In the genomic region with DNA sequence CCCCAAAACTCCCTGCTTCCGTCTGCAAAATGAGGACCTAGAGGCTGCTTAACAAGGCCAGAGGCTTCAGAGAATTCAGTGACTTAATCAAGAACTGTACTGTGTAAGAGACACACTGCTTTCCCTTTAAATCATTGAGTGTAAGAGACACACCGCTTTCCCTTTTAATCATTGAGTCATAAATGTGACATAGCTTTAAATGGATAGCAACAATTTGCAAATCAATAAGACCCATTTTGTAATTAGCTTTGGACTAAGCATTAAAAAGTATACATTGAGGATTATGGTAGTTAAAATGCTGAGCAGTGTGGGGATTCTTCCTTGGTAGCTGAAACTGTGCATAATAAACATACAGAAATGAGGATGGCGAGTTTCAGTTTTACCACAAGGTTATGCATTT, we compare ENCODE assay signal across 28 cellular contexts. TPM values are rescaled to one million over a fixed set of nuclear protein-coding genes. Genes with fewer than 3 reads are reported as not detected.
A peak's percentile ranks its signal among the peaks of the same experiment; 100 is the strongest.
DNase-seq lines count a peak whose midpoint lies in the region; ATAC-seq, FAIRE-seq and TF ChIP-seq lines count a peak whose summit lies in the region.
"Had no signal": no experiment of that assay in that cellular context is flagged by ENCODE, and none has a peak within 500 bp of the region (broad histone marks: within the 10 kb centered on the region; RNA-seq: fewer than 3 reads in every experiment).

No MANE protein-coding gene starts in this region.

- no peak for TF ChIP-seq POLR2A in A549 (IDR thresholded peaks at IDR 0.05; ENCODE audit: low read length)
- no peak for TF ChIP-seq POLR2A in endothelial cell of umbilical vein (IDR thresholded peaks at IDR 0.05; ENCODE audit: low read depth, low read length)

- POLR2A ChIA-PET in A549 (lab: Yijun Ruan, JAX) (no interaction called here), endothelial cell of umbilical vein (lab: Charles Lee) (no interaction called here)

- FAIRE-seq in A549 (lab: Jason Lieb, UNC) (peak; percentile 95), endothelial cell of umbilical vein (lab: Jason Lieb, UNC) (peak; percentile 69)
- FAIRE-seq: GM12878, GM12892, GM18507 had no signal

- H3K9ac ChIP-seq in OCI-LY3 (ENCODE audit: low read length) (no peak overlapping the region), endothelial cell of umbilical vein (replicated peaks; ENCODE audit: extremely low read depth, insufficient read depth, low read length) (no peak overlapping the region)
- H3K9ac ChIP-seq: BLaER1 had no signal

- BruUV-seq in endothelial cell of umbilical vein (replicated peaks; lab: Mats Ljungman, UMichigan): no TSS peak

- TF ChIP-seq CTCF in A549 (IDR thresholded peaks at IDR 0.05) (no peak), OCI-LY3 (IDR thresholded peaks at IDR 0.05; ENCODE audit: low read depth, low read length) (no peak), endothelial cell of umbilical vein (IDR thresholded peaks at IDR 0.05; ENCODE audit: extremely low read depth in 1 of 2, insufficient read depth in 1 of 2, low read depth in 1 of 2, low read length in 2 of 2) (no peak), natural killer cell (IDR thresholded peaks at IDR 0.05) (no peak)

- H3K4me1 Mint-ChIP-seq in natural killer cell: no peaks in the 10 kb centered on the region
- H3K4me1 Mint-ChIP-seq: CD14-positive monocyte; CD4-positive, alpha-beta memory T cell; CD4-positive, CD25-positive, alpha-beta regulatory T cell; CD8-positive, alpha-beta memory T cell had no signal

- no peak for DNase-seq in A549 (ENCODE audit: low read depth in 1 of 2, low spot score in 1 of 2)
- DNase-seq in endothelial cell of umbilical vein (ENCODE audit: low read depth, low spot score): no peak
- DNase-seq in natural killer cell: no peak
- no peak for DNase-seq in HCEC 1CT
- DNase-seq: ACHN; BE2C; C1 segment of cervical spinal cord; CD4-positive, alpha-beta memory T cell; CD4-positive, CD25-positive, alpha-beta regulatory T cell; CD8-positive, alpha-beta memory T cell; COR-L47; DMS 273 treated with DMSO at 0.1 percent for 48 hours; DMS153; DMS53; DMS79; DND-41; EL; GDM1 had no signal

- H3K9me3 ChIP-seq in A549 (no peaks in the 10 kb centered on the region), OCI-LY3 (ENCODE audit: insufficient read depth, low read length) (no peaks in the 10 kb centered on the region), endothelial cell of umbilical vein (replicated peaks; ENCODE audit: control insufficient read depth, insufficient read depth, low read length) (no peaks in the 10 kb centered on the region)
- H3K9me3 ChIP-seq: BE2C, BLaER1 had no signal

- H3K4me1 ChIP-seq in A549 (peaks cover 25% of the 10 kb centered on the region), OCI-LY3 (ENCODE audit: low read length) (peaks cover 12% of the 10 kb centered on the region), endothelial cell of umbilical vein (ENCODE audit: control insufficient read depth, extremely low read depth, insufficient read depth, low read length) (no peaks in the 10 kb centered on the region)
- H3K4me1 ChIP-seq: BLaER1 had no signal

- H2AFZ ChIP-seq in OCI-LY3 (ENCODE audit: low read depth, low read length) (no peak overlapping the region), endothelial cell of umbilical vein (ENCODE audit: low read depth, low read length) (no peak overlapping the region)

- H4K20me1 ChIP-seq in OCI-LY3 (ENCODE audit: insufficient read depth, low read length): peaks cover 5% of the 10 kb centered on the region; the same call in 1 of the 2 replicates
- no peaks in the 10 kb centered on the region for H4K20me1 ChIP-seq in endothelial cell of umbilical vein (replicated peaks; ENCODE audit: control insufficient read depth, extremely low read depth, insufficient read depth, low read length)

- no peaks in the 10 kb centered on the region for H3K9me3 Mint-ChIP-seq in natural killer cell
- H3K9me3 Mint-ChIP-seq: CD4-positive, CD25-positive, alpha-beta regulatory T cell; CD8-positive, alpha-beta memory T cell had no signal

- no peak for TF ChIP-seq EP300 in A549 (IDR thresholded peaks at IDR 0.05)

- no peak for ATAC-seq in A549
- ATAC-seq in HG03135 (IDR thresholded peaks at IDR 0.05; ENCODE audit: unreplicated experiment): no peak
- no peak for ATAC-seq in natural killer cell
- ATAC-seq: GM12878 had no signal

- H3K36me3 ChIP-seq in OCI-LY3 (replicated peaks; ENCODE audit: low read depth, low read length) (no peaks in the 10 kb centered on the region), endothelial cell of umbilical vein (ENCODE audit: control insufficient read depth in 2 of 2, extremely low read depth in 1 of 2, insufficient read depth in 2 of 2, low read length in 2 of 2) (no peaks in the 10 kb centered on the region)
- H3K36me3 ChIP-seq: BE2C had no signal

- H3K27me3 ChIP-seq in OCI-LY3 (ENCODE audit: low read depth, low read length) (no peaks in the 10 kb centered on the region), endothelial cell of umbilical vein (ENCODE audit: control insufficient read depth in 2 of 2, insufficient read depth in 2 of 2, low read length in 2 of 2) (no peaks in the 10 kb centered on the region)
- H3K27me3 ChIP-seq: BE2C had no signal

- CTCF ChIA-PET in A549 (lab: Yijun Ruan, JAX): no interaction called here
- CTCF ChIA-PET in endothelial cell of umbilical vein (lab: Charles Lee): interaction anchor here (1.0 kb wide), 1 partner anchor 12 kb away, joined by 3 read pairs; no protein-coding TSS in a partner anchor

- no peaks in the 10 kb centered on the region for H3K27me3 Mint-ChIP-seq in natural killer cell (ENCODE audit: low read depth in 2 of 2)
- H3K27me3 Mint-ChIP-seq: CD4-positive, alpha-beta memory T cell; CD4-positive, CD25-positive, alpha-beta regulatory T cell had no signal

- dilution Hi-C loops in endothelial cell of umbilical vein (cut with MboI; ENCODE audit: extremely low pct_ligation_motif_present, low sequenced_read_pairs): no loop called here

- no peaks in the 10 kb centered on the region for H3K79me2 ChIP-seq in OCI-LY3 (ENCODE audit: low read length)
- no peaks in the 10 kb centered on the region for H3K79me2 ChIP-seq in endothelial cell of umbilical vein (ENCODE audit: control insufficient read depth, insufficient read depth, low read length)

- H3K36me3 Mint-ChIP-seq in natural killer cell: peaks cover 7% of the 10 kb centered on the region
- H3K36me3 Mint-ChIP-seq: CD4-positive, CD25-positive, alpha-beta regulatory T cell had no signal

- H3K4me3 ChIP-seq in A549: no peak overlapping the region
- no peak overlapping the region for H3K4me3 ChIP-seq in OCI-LY3 (ENCODE audit: low read length)
- H3K4me3 ChIP-seq in endothelial cell of umbilical vein (replicated peaks in 1 of 3; ENCODE audit: insufficient read depth in 1 of 3, low read depth in 1 of 3, low read length in 3 of 3): no peak overlapping the region
- H3K4me3 ChIP-seq: BLaER1, GM12878 had no signal

- no peak overlapping the region for H3K4me3 Mint-ChIP-seq in natural killer cell
- H3K4me3 Mint-ChIP-seq: CD14-positive monocyte; CD4-positive, alpha-beta memory T cell; CD4-positive, CD25-positive, alpha-beta regulatory T cell; CD8-positive, alpha-beta memory T cell had no signal

- H3K27ac ChIP-seq in A549: no peak overlapping the region
- H3K27ac ChIP-seq in OCI-LY3 (ENCODE audit: low read length): peak overlapping the region; percentile 32
- no peak overlapping the region for H3K27ac ChIP-seq in endothelial cell of umbilical vein (ENCODE audit: insufficient read depth, low read depth, low read length)
- H3K27ac ChIP-seq: 22Rv1, BLaER1 had no signal

- 95% methylated on average over 3 of the region's 3 CpGs for WGBS in A549 (ENCODE audit: missing lambda C conversion rate)

- no peak overlapping the region for H3K27ac Mint-ChIP-seq in natural killer cell
- H3K27ac Mint-ChIP-seq: CD14-positive monocyte; CD8-positive, alpha-beta memory T cell had no signal

- H3K4me2 ChIP-seq in A549 (no peak overlapping the region), OCI-LY3 (ENCODE audit: low read length) (peak overlapping the region; percentile 11; the same call in 1 of the 2 replicates), endothelial cell of umbilical vein (ENCODE audit: insufficient read depth, low read length) (no peak overlapping the region)
- H3K4me2 ChIP-seq: BLaER1 had no signal

- intact Hi-C loops in endothelial cell of umbilical vein (cut with micrococcal nuclease): no loop called here
- intact Hi-C loops in natural killer cell (cut with micrococcal nuclease): no loop called here

- H3K9me1 ChIP-seq in endothelial cell of umbilical vein (replicated peaks; ENCODE audit: control insufficient read depth, extremely low read depth, insufficient read depth, low read length): no peaks in the 10 kb centered on the region

- no peak for TF ChIP-seq RAD21 in A549 (conservative IDR thresholded peaks at IDR 0.05 in 1 of 2, IDR thresholded peaks at IDR 0.05 in 1 of 2)

TF ChIP-seq in A549, 52 proteins besides CTCF, POLR2A, EP300 and RAD21 (continues in another document):
- no peak for TF ChIP-seq RFX5 (IDR thresholded peaks at IDR 0.05)
- no peak for TF ChIP-seq HOXA7 (CRISPR knock-in tag; IDR thresholded peaks at IDR 0.05)
- no peak for TF ChIP-seq FOXS1 (CRISPR knock-in tag; IDR thresholded peaks at IDR 0.05)
- no peak for TF ChIP-seq CHD2 (IDR thresholded peaks at IDR 0.05; ENCODE audit: low read length, partially characterized antibody)

TF ChIP-seq in endothelial cell of umbilical vein, 7 proteins besides CTCF, POLR2A, EP300 and RAD21 (continues in another document):
- no peak for TF ChIP-seq MYC (IDR thresholded peaks at IDR 0.05; ENCODE audit: low read depth, low read length)
- no peak for TF ChIP-seq JUN (IDR thresholded peaks at IDR 0.05; ENCODE audit: borderline replicate concordance, insufficient read depth, insufficient read length, low read depth)
- no peak for TF ChIP-seq FOS (IDR thresholded peaks at IDR 0.05; ENCODE audit: borderline replicate concordance, insufficient read depth, low read length)
- TF ChIP-seq EZH2 (IDR thresholded peaks at IDR 0.05; ENCODE audit: borderline replicate concordance, low read depth, low read length, severe bottlenecking): no peak

RNA-seq across cellular contexts. Expression of a gene that starts 31.8 kb away (rescaled TPM):
- polyA plus RNA-seq in A549 (2011; rRNA removed): 0.63 and 1.00 TPM in 2 replicates
- polyA plus RNA-seq in A549 (2012; cell fraction: cytosol; rRNA removed): 1.0 and 1.1 TPM in 2 replicates
- polyA plus RNA-seq in A549 (2012; cell fraction: nucleus; rRNA removed): 1.0 and 1.7 TPM in 2 replicates
- polyA plus RNA-seq in A549 (2017; fragmentation: RNase III; extraction: RNeasy Plus Mini Kit Qiagen cat#74134 plus additional on column Dnase treatment): 0.21 to 0.46 TPM (median 0.40 TPM) in 3 replicates
- 0.19 and 0.21 TPM in 2 replicates for polyA minus RNA-seq in A549 (2011; rRNA and poly(A)+ RNA removed)
- not detected in 2 replicates for total RNA-seq in endothelial cell of umbilical vein
- not detected in 2 replicates for polyA plus RNA-seq in endothelial cell of umbilical vein
- not detected in 2 replicates for polyA plus RNA-seq in endothelial cell of umbilical vein (2011; cell fraction: cytosol; rRNA removed)
- not detected in 2 replicates for polyA plus RNA-seq in endothelial cell of umbilical vein (2011; cell fraction: nucleus; rRNA removed)
- not detected in 2 replicates for polyA plus RNA-seq in endothelial cell of umbilical vein (2012)
- polyA minus RNA-seq in endothelial cell of umbilical vein: not detected in 2 replicates
- polyA minus RNA-seq in endothelial cell of umbilical vein (2011; cell fraction: cytosol; rRNA and poly(A)+ RNA removed): not detected
- not detected in 2 replicates for polyA minus RNA-seq in endothelial cell of umbilical vein (2011; cell fraction: nucleus; rRNA and poly(A)+ RNA removed)
- not detected for total RNA-seq in natural killer cell
- total RNA-seq: CD4-positive, alpha-beta memory T cell; CD4-positive, CD25-positive, alpha-beta regulatory T cell; CD8-positive, alpha-beta memory T cell; Daoy; GM12878 had no signal
- polyA plus RNA-seq: AG04450; CD14-positive monocyte; CD4-positive, alpha-beta memory T cell; CD4-positive, CD25-positive, alpha-beta regulatory T cell; CD8-positive, alpha-beta memory T cell had no signal
